ENCODE assay signal across 12 cellular contexts in the genomic region with DNA sequence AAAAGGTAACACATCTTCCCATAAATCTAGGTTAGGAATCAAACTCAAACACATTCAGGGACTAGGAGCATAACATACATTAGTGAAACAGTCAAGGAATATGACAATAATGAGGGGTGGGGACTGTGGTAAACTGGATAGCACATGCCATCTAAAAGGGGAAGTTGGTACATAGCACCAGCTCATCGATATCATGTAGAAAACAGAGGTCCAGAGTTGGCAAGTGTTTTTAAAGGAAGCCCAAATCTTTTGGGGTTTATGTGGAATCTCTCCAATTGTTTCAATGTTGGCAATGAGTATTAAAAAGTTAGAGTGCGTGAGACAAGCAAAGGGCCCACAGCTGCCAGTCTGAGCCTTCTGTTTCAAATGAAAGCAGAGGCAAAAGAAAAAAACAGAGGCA. TPM values are rescaled to one million over a fixed set of nuclear protein-coding genes. Genes with fewer than 3 reads are reported as not detected.
DNase-seq lines count a peak whose midpoint lies in the region; ATAC-seq and TF ChIP-seq lines count a peak whose summit lies in the region.
"Had no signal": no experiment of that assay in that cellular context is flagged by ENCODE, and none has a peak within 500 bp of the region (broad histone marks: within the 10 kb centered on the region; RNA-seq: fewer than 3 reads in every experiment).

No MANE protein-coding gene starts in this region.

- H3K27me3 ChIP-seq in right atrium auricular region: no peaks in the 10 kb centered on the region
- no peaks in the 10 kb centered on the region for H3K27me3 ChIP-seq in aorta (ENCODE audit: control insufficient read depth in 1 of 2, insufficient read depth in 2 of 2, low read length in 1 of 2)
- H3K27me3 ChIP-seq: colonic mucosa, hepatocyte had no signal

- H3K27ac Mint-ChIP-seq in activated T-helper 2 cell treated with anti-CD3 and anti-CD28 coated beads, Interferon-gamma antibody, Interleukin-2, Interleukin-4, amounts not matched to agents 10 μg/mL and 5 μg/mL and 100 μg/mL, durations not matched to agents 14 hours and 24 hours and 36 hours: peak overlapping the region; percentile 4
- peak overlapping the region; percentile 97 to 99 (median 98) for H3K27ac Mint-ChIP-seq in naive B cell

- no peak for TF ChIP-seq CTCF in right atrium auricular region (IDR thresholded peaks at IDR 0.05)

- H3K36me3 ChIP-seq in right atrium auricular region (peaks cover 5% of the 10 kb centered on the region), aorta (ENCODE audit: control insufficient read depth in 1 of 2, insufficient read depth in 2 of 2, low read length in 1 of 2) (peaks cover 0 to 1% of the 10 kb centered on the region in 2 donors)
- H3K36me3 ChIP-seq: colonic mucosa had no signal

- ATAC-seq in Right ventricle myocardium superior (ENCODE audit: poor library complexity) (no peak), naive B cell (ENCODE audit: low read depth in 2 of 2) (peak; percentile 23 to 25), aorta (ENCODE audit: low FRiP score) (no peak), HG02981 (IDR thresholded peaks at IDR 0.05; ENCODE audit: unreplicated experiment) (no peak), GM19351 (IDR thresholded peaks at IDR 0.05; ENCODE audit: unreplicated experiment) (no peak)

- H3K9me3 Mint-ChIP-seq in activated T-helper 2 cell treated with anti-CD3 and anti-CD28 coated beads, Interferon-gamma antibody, Interleukin-2, Interleukin-4, amounts not matched to agents 10 μg/mL and 5 μg/mL and 100 μg/mL, durations not matched to agents 14 hours and 24 hours and 36 hours: no peaks in the 10 kb centered on the region
- peaks cover 0 to 1% (median 0%) of the 10 kb centered on the region in 7 donors for H3K9me3 Mint-ChIP-seq in naive B cell

- H3K27ac ChIP-seq in right atrium auricular region (peak overlapping the region; percentile 78 to 88), aorta (ENCODE audit: low read depth in 1 of 2, low read length in 2 of 2) (peak overlapping the region; percentile 44 to 70)
- H3K27ac ChIP-seq: colonic mucosa, hepatocyte had no signal

- H3K4me3 ChIP-seq in right atrium auricular region (no peak overlapping the region), aorta (ENCODE audit: low read length in 2 of 2) (no peak overlapping the region)
- H3K4me3 ChIP-seq: colonic mucosa, hepatocyte had no signal

- peaks cover 46% of the 10 kb centered on the region for H3K36me3 Mint-ChIP-seq in activated T-helper 2 cell treated with anti-CD3 and anti-CD28 coated beads, Interferon-gamma antibody, Interleukin-2, Interleukin-4, amounts not matched to agents 10 μg/mL and 5 μg/mL and 100 μg/mL, durations not matched to agents 14 hours and 24 hours and 36 hours (ENCODE audit: low read depth)
- H3K36me3 Mint-ChIP-seq in naive B cell: peaks cover 0 to 18% of the 10 kb centered on the region in 2 donors

- H3K4me3 Mint-ChIP-seq in activated T-helper 2 cell treated with anti-CD3 and anti-CD28 coated beads, Interferon-gamma antibody, Interleukin-2, Interleukin-4, amounts not matched to agents 10 μg/mL and 5 μg/mL and 100 μg/mL, durations not matched to agents 14 hours and 24 hours and 36 hours (ENCODE audit: low read depth): no peak overlapping the region
- peak overlapping the region; percentile 24 to 95 (median 63) for H3K4me3 Mint-ChIP-seq in naive B cell

- WGBS in aorta, 2 donors: 13 to 27% methylated on average over 2 of the region's 2 CpGs

- H3K4me1 ChIP-seq in right atrium auricular region (peaks cover 0 to 97% of the 10 kb centered on the region in 2 donors), aorta (ENCODE audit: control insufficient read depth in 1 of 2, insufficient read depth in 2 of 2, low read length in 2 of 2) (peaks cover 8 to 42% of the 10 kb centered on the region in 2 donors)
- H3K4me1 ChIP-seq: colonic mucosa had no signal

- no peaks in the 10 kb centered on the region for H3K27me3 Mint-ChIP-seq in activated T-helper 2 cell treated with anti-CD3 and anti-CD28 coated beads, Interferon-gamma antibody, Interleukin-2, Interleukin-4, amounts not matched to agents 10 μg/mL and 5 μg/mL and 100 μg/mL, durations not matched to agents 14 hours and 24 hours and 36 hours (ENCODE audit: low read depth)
- H3K27me3 Mint-ChIP-seq in naive B cell: no peaks in the 10 kb centered on the region

- intact Hi-C loops in Right ventricle myocardium superior (cut with DNase I): no loop called here
- intact Hi-C loops in activated T-helper 2 cell treated with anti-CD3 and anti-CD28 coated beads, Interferon-gamma antibody, Interleukin-2, Interleukin-4, amounts not matched to agents 10 μg/mL and 5 μg/mL and 100 μg/mL, durations not matched to agents 14 hours and 24 hours and 36 hours (cut with micrococcal nuclease): no loop called here
- intact Hi-C loops in aorta (cut with DNase I): no loop called here

- DNase-seq in right atrium auricular region (ENCODE audit: low spot score): no peak
- no peak for DNase-seq in Right ventricle myocardium superior
- no peak for DNase-seq in activated T-helper 2 cell treated with anti-CD3 and anti-CD28 coated beads, Interferon-gamma antibody, Interleukin-2, Interleukin-4, amounts not matched to agents 10 μg/mL and 5 μg/mL and 100 μg/mL, durations not matched to agents 14 hours and 24 hours and 36 hours (ENCODE audit: low spot score)
- peak; percentile 51 for DNase-seq in naive B cell
- DNase-seq in aorta: no peak
- DNase-seq in middle frontal gyrus (ENCODE audit: extremely low spot score, low spot score): no peak
- DNase-seq: activated T-cell treated with anti-CD3 and anti-CD28 coated beads, Interleukin-2, amount 50 U/mL, for 1 hour; colonic mucosa; KG1 had no signal

- no peaks in the 10 kb centered on the region for H3K9me3 ChIP-seq in right atrium auricular region
- no peaks in the 10 kb centered on the region for H3K9me3 ChIP-seq in aorta (ENCODE audit: control insufficient read depth, low read length)
- H3K9me3 ChIP-seq: colonic mucosa had no signal

- peaks cover 52% of the 10 kb centered on the region for H3K4me1 Mint-ChIP-seq in activated T-helper 2 cell treated with anti-CD3 and anti-CD28 coated beads, Interferon-gamma antibody, Interleukin-2, Interleukin-4, amounts not matched to agents 10 μg/mL and 5 μg/mL and 100 μg/mL, durations not matched to agents 14 hours and 24 hours and 36 hours (ENCODE audit: low read depth)
- peaks cover 66 to 73% (median 67%) of the 10 kb centered on the region in 3 donors for H3K4me1 Mint-ChIP-seq in naive B cell

RNA-seq across cellular contexts. Expression of gene KLF7, which starts 24.4 kb away (rescaled TPM):
- total RNA-seq in right atrium auricular region: 10 to 100 TPM; 13.5 to 29.9 TPM
- 19.2 TPM for total RNA-seq in Right ventricle myocardium superior
- 16.6 and 19.3 TPM in 2 replicates for total RNA-seq in activated T-helper 2 cell treated with anti-CD3 and anti-CD28 coated beads, Interferon-gamma antibody, Interleukin-2, Interleukin-4, amounts not matched to agents 10 μg/mL and 5 μg/mL and 100 μg/mL, durations not matched to agents 14 hours and 24 hours and 36 hours
- polyA plus RNA-seq in naive B cell (ENCODE audit: low read depth in 6 of 6): 10 to 100 TPM; 14.2 to 25.1 (median 15.0) TPM
- 10 to 100 TPM; 74.5 to 90.9 TPM for total RNA-seq in aorta
- 1 to 10 TPM; 5.8 to 6.3 TPM for polyA plus RNA-seq in aorta

Comparison
In these comparisons a context has a peak if more than half of its experiments do, and no peak if none do; other contexts are left out.
1. ATAC-seq: peak in naive B cell (2 of 2); none in Right ventricle myocardium superior (single experiment), aorta (single experiment), HG02981 (single experiment) and GM19351 (single experiment).